ENCODE assay signal across 8 cellular contexts in the genomic region with DNA sequence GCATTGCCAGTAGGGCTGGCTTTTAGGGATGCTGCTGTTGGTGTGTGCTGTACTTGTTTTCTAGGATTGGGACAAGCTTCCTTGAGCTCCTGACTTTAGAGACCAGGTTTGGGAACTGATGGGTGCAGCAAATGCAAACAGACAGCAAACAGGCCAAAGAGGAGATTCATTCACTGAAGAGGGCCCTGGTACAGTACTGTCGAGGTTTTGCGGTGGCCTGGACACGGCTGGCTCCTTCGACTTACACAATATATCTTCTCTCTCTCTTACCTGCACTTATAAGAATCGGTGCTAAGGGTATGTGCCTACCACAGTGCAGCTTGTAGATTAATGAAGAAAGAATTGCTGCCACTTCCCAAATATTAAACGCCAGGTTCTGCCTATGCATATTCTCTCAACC. TPM values are rescaled to one million over a fixed set of nuclear protein-coding genes. Genes with fewer than 3 reads are reported as not detected.
DNase-seq lines count a peak whose midpoint lies in the region; FAIRE-seq and TF ChIP-seq lines count a peak whose summit lies in the region.

No MANE protein-coding gene starts in this region.

- DNase-seq in GM12864 (ENCODE audit: low read depth), result no peak
- DNase-seq in fibroblast of villous mesenchyme (ENCODE audit: low read depth), result no peak
- no peak for DNase-seq in SIG-M5 (lab: John Stamatoyannopoulos, UW)
- no peak for DNase-seq in DMS53 (lab: John Stamatoyannopoulos, UW)
- DNase-seq in D721Med (ENCODE audit: insufficient read length, low spot score), result no peak
- DNase-seq in SIG-M5 treated with dmso at 0.1 percent for 504 hours (lab: John Stamatoyannopoulos, UW; ENCODE audit: unreplicated experiment), result no peak

- no peaks in the 10 kb centered on the region for H3K36me3 ChIP-seq in rectal smooth muscle tissue (ENCODE audit: control insufficient read depth, insufficient read depth, low read length)

- H3K4me3 ChIP-seq in GM12864 (ENCODE audit: low read depth, low read length) (peak overlapping the region; percentile 99), fibroblast of villous mesenchyme (ENCODE audit: low read depth, low read length) (peak overlapping the region; percentile 85), rectal smooth muscle tissue (ENCODE audit: low read length) (peak overlapping the region; percentile 97)

- TF ChIP-seq CTCF in GM12864 (IDR thresholded peaks at IDR 0.05; ENCODE audit: low read depth, low read length, missing control alignments) (no peak), VCaP (conservative IDR thresholded peaks at IDR 0.05) (no peak), fibroblast of villous mesenchyme (IDR thresholded peaks at IDR 0.05; ENCODE audit: insufficient read depth, low read depth, low read length) (no peak), D721Med (IDR thresholded peaks at IDR 0.05; ENCODE audit: insufficient read depth, missing control alignments) (no peak)

- H3K27ac ChIP-seq in VCaP (peak overlapping the region; percentile 80), rectal smooth muscle tissue (ENCODE audit: low read depth, low read length) (no peak overlapping the region)

- FAIRE-seq in D721Med (lab: Jason Lieb, UNC), result no peak

- H3K9ac ChIP-seq in rectal smooth muscle tissue (ENCODE audit: low read length), result peak overlapping the region; percentile 96

- peaks cover 3% of the 10 kb centered on the region for H3K4me1 ChIP-seq in rectal smooth muscle tissue (ENCODE audit: control insufficient read depth, insufficient read depth, low read length)

- H3K27me3 ChIP-seq in rectal smooth muscle tissue (ENCODE audit: control insufficient read depth, insufficient read depth, low read length), result no peaks in the 10 kb centered on the region

RNA-seq across cellular contexts. Expression of a gene that starts 44.6 kb away (rescaled TPM):
- 87.0 and 107 TPM in 2 replicates for total RNA-seq in fibroblast of villous mesenchyme
